ENCODE assay signal across 8 cellular contexts in genomic region chr13:97223711-97224461, GRCh38. TPM values are rescaled to one million over a fixed set of nuclear protein-coding genes. Genes with fewer than 3 reads are reported as not detected.
DNase-seq lines count a peak whose midpoint lies in the region; ATAC-seq and TF ChIP-seq lines count a peak whose summit lies in the region.

No MANE protein-coding gene starts in this region.

- H4K20me1 ChIP-seq in OCI-LY3 (ENCODE audit: insufficient read depth, low read length), result no peaks in the 10 kb centered on the region

- H3K4me1 ChIP-seq in OCI-LY3 (ENCODE audit: low read length), result peaks cover 20% of the 10 kb centered on the region

- peaks cover 5% of the 10 kb centered on the region; the same call in 1 of the 2 replicates for H3K79me2 ChIP-seq in OCI-LY3 (ENCODE audit: low read length)

- in situ Hi-C loops in astrocyte of the cerebellum (cut with HindIII; ENCODE audit: low sequenced_read_pairs), result no loop called here

- H3K9ac ChIP-seq in OCI-LY3 (ENCODE audit: low read length), result peak overlapping the region; percentile 62

- no peaks in the 10 kb centered on the region for H3K9me3 ChIP-seq in OCI-LY3 (ENCODE audit: insufficient read depth, low read length)

- no peaks in the 10 kb centered on the region for H3K27me3 ChIP-seq in OCI-LY3 (ENCODE audit: low read depth, low read length)

- H3K4me3 ChIP-seq in OCI-LY3 (ENCODE audit: low read length) (peak overlapping the region; percentile 82), astrocyte of the cerebellum (ENCODE audit: low read depth, low read length) (peak overlapping the region; percentile 82)

- peak overlapping the region; percentile 96 for H3K4me2 ChIP-seq in OCI-LY3 (ENCODE audit: low read length)

- H2AFZ ChIP-seq in OCI-LY3 (ENCODE audit: low read depth, low read length), result peak overlapping the region; percentile 37; the same call in 1 of the 2 replicates

- no peaks in the 10 kb centered on the region for H3K36me3 ChIP-seq in OCI-LY3 (replicated peaks; ENCODE audit: low read depth, low read length)

- DNase-seq in GM03348 (ENCODE audit: low spot score), result peak; percentile 69
- peak; percentile 95 for DNase-seq in astrocyte of the cerebellum (ENCODE audit: low read depth)
- peak; percentile 50 to 78 for DNase-seq in hippocampal formation (lab: John Stamatoyannopoulos, UW)
- peak; percentile 94 for DNase-seq in renal cortical epithelial cell (ENCODE audit: low read depth)
- DNase-seq in posterior vena cava (ENCODE audit: low spot score), result no peak

- intact Hi-C loops in posterior vena cava (cut with DNase I), result loop anchor here (2.0 to 10.0 kb wide), 4 partner anchors 61 to 118 kb away; no protein-coding TSS in a partner anchor

- no peak overlapping the region for H3K27ac ChIP-seq in OCI-LY3 (ENCODE audit: low read length)

- ATAC-seq in HG02798 (IDR thresholded peaks at IDR 0.05; ENCODE audit: poor library complexity, unreplicated experiment) (peak; percentile 21), HG02970 (IDR thresholded peaks at IDR 0.05; ENCODE audit: low FRiP score, unreplicated experiment) (no peak)

- TF ChIP-seq CTCF in OCI-LY3 (IDR thresholded peaks at IDR 0.05; ENCODE audit: low read depth, low read length), result no peak
- TF ChIP-seq CTCF in astrocyte of the cerebellum (IDR thresholded peaks at IDR 0.05; ENCODE audit: low read depth, low read length, missing control alignments), result no peak

RNA-seq across cellular contexts. Expression of gene MBNL2, which starts 1.8 kb away (rescaled TPM):
- total RNA-seq in renal cortical epithelial cell, result 36.5 and 124 TPM in 2 replicates
- total RNA-seq in posterior vena cava, result 100 to 1,000 TPM; 106 to 139 TPM
